ENCODE assay signal across 10 cellular contexts in genomic region chr1:44645466-44646244, GRCh38. TPM values are rescaled to one million over a fixed set of nuclear protein-coding genes. Genes with fewer than 3 reads are reported as not detected.
DNase-seq lines count a peak whose midpoint lies in the region; ATAC-seq and TF ChIP-seq lines count a peak whose summit lies in the region.
"Had no signal": no experiment of that assay in that cellular context is flagged by ENCODE, and none has a peak within 500 bp of the region (broad histone marks: within the 10 kb centered on the region; RNA-seq: fewer than 3 reads in every experiment).

No MANE protein-coding gene starts in this region.

- H3K27me3 Mint-ChIP-seq in CD8-positive, alpha-beta T cell (ENCODE audit: low read depth) = no peaks in the 10 kb centered on the region

- no peak overlapping the region for H3K4me3 ChIP-seq in CD8-positive, alpha-beta T cell (ENCODE audit: low read depth, low read length)
- H3K4me3 ChIP-seq in astrocyte of the cerebellum (ENCODE audit: low read depth, low read length) = no peak overlapping the region
- H3K4me3 ChIP-seq in rectal smooth muscle tissue (ENCODE audit: low read length) = peak overlapping the region; percentile 42

- no peak overlapping the region for H3K4me3 Mint-ChIP-seq in CD8-positive, alpha-beta T cell

- POLR2A ChIA-PET in CD8-positive, alpha-beta T cell (lab: Charles Lee) = no interaction called here

- H3K9ac ChIP-seq in rectal smooth muscle tissue (ENCODE audit: low read length) = peak overlapping the region; percentile 5

- no peaks in the 10 kb centered on the region for H3K9me3 ChIP-seq in CD8-positive, alpha-beta T cell (ENCODE audit: low read length)

- no peaks in the 10 kb centered on the region for H3K9me3 Mint-ChIP-seq in CD8-positive, alpha-beta T cell

- H3K27ac Mint-ChIP-seq in CD8-positive, alpha-beta T cell = peak overlapping the region; percentile 57

- CTCF ChIA-PET in CD8-positive, alpha-beta T cell (lab: Charles Lee) = interaction anchor here (8.1 kb wide), 1 partner anchor 76 kb away, joined by 154 read pairs; no protein-coding TSS in a partner anchor

- intact Hi-C loops in CD8-positive, alpha-beta T cell (cut with DNase I, micrococcal nuclease) = no loop called here

- in situ Hi-C loops in astrocyte of the cerebellum (cut with HindIII; ENCODE audit: low sequenced_read_pairs) = no loop called here

- H3K4me1 ChIP-seq in CD8-positive, alpha-beta T cell (ENCODE audit: insufficient read depth, low read length) = no peaks in the 10 kb centered on the region
- peaks cover 53% of the 10 kb centered on the region for H3K4me1 ChIP-seq in rectal smooth muscle tissue (ENCODE audit: control insufficient read depth, insufficient read depth, low read length)

- H3K27ac ChIP-seq in CD8-positive, alpha-beta T cell (ENCODE audit: low read depth, low read length) = no peak overlapping the region
- peak overlapping the region; percentile 96 for H3K27ac ChIP-seq in rectal smooth muscle tissue (ENCODE audit: low read depth, low read length)
- H3K27ac ChIP-seq: C4-2B had no signal

- TF ChIP-seq CTCF in CD8-positive, alpha-beta T cell (IDR thresholded peaks at IDR 0.05) = no peak
- no peak for TF ChIP-seq CTCF in astrocyte of the cerebellum (IDR thresholded peaks at IDR 0.05; ENCODE audit: low read depth, low read length, missing control alignments)

- H3K27me3 ChIP-seq in CD8-positive, alpha-beta T cell (ENCODE audit: insufficient read depth, low read length) = no peaks in the 10 kb centered on the region
- H3K27me3 ChIP-seq in rectal smooth muscle tissue (ENCODE audit: control insufficient read depth, insufficient read depth, low read length) = no peaks in the 10 kb centered on the region

- no peak for ATAC-seq in CD8-positive, alpha-beta T cell
- ATAC-seq in HG03521 (IDR thresholded peaks at IDR 0.05; ENCODE audit: unreplicated experiment) = no peak

- peaks cover 96% of the 10 kb centered on the region for H3K36me3 Mint-ChIP-seq in CD8-positive, alpha-beta T cell

- H3K4me1 Mint-ChIP-seq in CD8-positive, alpha-beta T cell (ENCODE audit: low read depth) = no peaks in the 10 kb centered on the region

- peaks cover 78% of the 10 kb centered on the region for H3K36me3 ChIP-seq in CD8-positive, alpha-beta T cell (ENCODE audit: insufficient read depth, low read length)
- H3K36me3 ChIP-seq in rectal smooth muscle tissue (ENCODE audit: control insufficient read depth, insufficient read depth, low read length) = peaks cover 47% of the 10 kb centered on the region

- no peak for DNase-seq in CD8-positive, alpha-beta T cell
- DNase-seq in astrocyte of the cerebellum (ENCODE audit: low read depth) (peak; percentile 20), inferior parietal cortex (ENCODE audit: extremely low spot score) (peak; percentile 81), HPDE6-E6E7 (ENCODE audit: extremely low spot score) (no peak)
- no peak for DNase-seq in activated effector memory CD4-positive, alpha-beta T cell treated with anti-CD3 and anti-CD28 coated beads, Interleukin-2, amount 50 U/mL, for 16 hours
- DNase-seq in activated CD4-positive, alpha-beta T cell treated with anti-CD3 and anti-CD28 coated beads for 1 hour = no peak
- DNase-seq: NCI-H524 treated with DMSO at 0.1 percent for 48 hours had no signal

RNA-seq across cellular contexts. Expression of gene TMEM53, which starts 28.6 kb away (rescaled TPM):
- 1 to 10 TPM in 1 of 2 experiments, not detected in 1; 1.2 TPM for total RNA-seq in CD8-positive, alpha-beta T cell

RNA-seq across cellular contexts. Expression of gene ARMH1, which starts 28.9 kb away (rescaled TPM):
- 100 to 1,000 TPM; 117 to 128 TPM for total RNA-seq in CD8-positive, alpha-beta T cell

Comparison
In these comparisons a context has a peak if more than half of its experiments do, and no peak if none do; other contexts are left out.
1. DNase-seq: peak in astrocyte of the cerebellum (single experiment) and inferior parietal cortex (single experiment); none in CD8-positive, alpha-beta T cell (0 of 7), HPDE6-E6E7 (single experiment), activated effector memory CD4-positive, alpha-beta T cell treated with anti-CD3 and anti-CD28 coated beads, Interleukin-2, amount 50 U/mL, for 16 hours (single experiment) and activated CD4-positive, alpha-beta T cell treated with anti-CD3 and anti-CD28 coated beads for 1 hour (single experiment).